In genomic region chr2:204673877-204674276, GRCh38 we compare ENCODE assay signal across 19 cellular contexts.
DNase-seq lines count a peak whose midpoint lies in the region; ATAC-seq and TF ChIP-seq lines count a peak whose summit lies in the region.
"Had no signal": no experiment of that assay in that cellular context is flagged by ENCODE, and none has a peak within 500 bp of the region (broad histone marks: within the 10 kb centered on the region; RNA-seq: fewer than 3 reads in every experiment).

No MANE protein-coding gene starts in this region.

- H3T11ph ChIP-seq in H9 (ENCODE audit: low read length): no peak overlapping the region

- H3K27me3 ChIP-seq in H9 (ENCODE audit: insufficient read depth, low read length) (no peaks in the 10 kb centered on the region), SK-N-SH (ENCODE audit: insufficient read depth) (no peaks in the 10 kb centered on the region), H7 (ENCODE audit: control insufficient read depth, insufficient read depth, low read length) (no peaks in the 10 kb centered on the region)
- H3K27me3 ChIP-seq: BLaER1 treated with 17β-estradiol and CSF1 and Interleukin-3, amounts not matched to agents 10 nM and 100 nM; gastroesophageal sphincter; pancreas had no signal

- H3K9me3 ChIP-seq in H9 (ENCODE audit: control insufficient read depth, low read depth, low read length) (no peaks in the 10 kb centered on the region), SK-N-SH (no peaks in the 10 kb centered on the region)
- H3K9me3 ChIP-seq: BLaER1 treated with 17β-estradiol and CSF1 and Interleukin-3, amounts not matched to agents 10 nM and 100 nM; gastroesophageal sphincter; pancreas had no signal

- DNase-seq in H9: no peak
- no peak for DNase-seq in SK-N-SH
- peak; percentile 56 for DNase-seq in fibroblast of pulmonary artery (ENCODE audit: low read depth)
- DNase-seq in stromal cell of bone marrow (ENCODE audit: low read depth): peak; percentile 13
- no peak for DNase-seq in AML-193 (lab: John Stamatoyannopoulos, UW)
- no peak for DNase-seq in H7
- DNase-seq: effector memory CD8-positive, alpha-beta T cell; NCI-H345; pancreas; stimulated activated CD4-positive, alpha-beta T cell treated with anti-CD3 and anti-CD28 coated beads, Interleukin-4, amount 100 ng/mL, for 24 hours; stimulated activated CD8-positive, alpha-beta memory T cell treated with anti-CD3 and anti-CD28 coated beads, Interleukin-4, amount 100 ng/mL, for 48 hours had no signal

- no peak overlapping the region for H4K91ac ChIP-seq in H9 (ENCODE audit: insufficient read length, low read depth, low read length)

- H3K14ac ChIP-seq in H9 (ENCODE audit: insufficient read depth, low read length): no peak overlapping the region

- no peak overlapping the region for H2BK5ac ChIP-seq in H9 (ENCODE audit: insufficient read length, low read length)

- H3K9me3 Mint-ChIP-seq in H9: no peaks in the 10 kb centered on the region
- H3K9me3 Mint-ChIP-seq: activated T-helper 17 cell treated with anti-CD3 and anti-CD28 coated beads, Interleukin-2, amount 50 U/mL, for 72 hours; central memory CD8-positive, alpha-beta T cell; T-helper 1 cell treated with Interleukin-12 subunit alpha and Interleukin-12 subunit beta and Interleukin-4 antibody, amounts not matched to agents 30 μg/mL and 1 μg/mL, for 36 hours had no signal

- H3K4me2 ChIP-seq in H9 (ENCODE audit: insufficient read depth, insufficient read length, low read length) (no peak overlapping the region), SK-N-SH (no peak overlapping the region)
- H3K4me2 ChIP-seq: BLaER1 treated with 17β-estradiol and CSF1 and Interleukin-3, amounts not matched to agents 10 nM and 100 nM had no signal

- no peak overlapping the region for H4K5ac ChIP-seq in H9 (ENCODE audit: insufficient read length, low read depth, low read length)

- H3K23me2 ChIP-seq in H9 (ENCODE audit: insufficient read length, low read depth, low read length, poor library complexity, severe bottlenecking): no peaks in the 10 kb centered on the region

- H3K79me1 ChIP-seq in H9 (ENCODE audit: insufficient read depth, low read depth, low read length, poor library complexity, severe bottlenecking): no peaks in the 10 kb centered on the region

- TF ChIP-seq CTCF in H9 (conservative IDR thresholded peaks at IDR 0.05): no peak
- no peak for TF ChIP-seq CTCF in SK-N-SH (IDR thresholded peaks at IDR 0.05)
- TF ChIP-seq CTCF in fibroblast of pulmonary artery (IDR thresholded peaks at IDR 0.05; ENCODE audit: low read length, missing control alignments): no peak

- no peak overlapping the region for H4K8ac ChIP-seq in H9 (replicated peaks; ENCODE audit: insufficient read length, low read depth, low read length)

- H3K4ac ChIP-seq in H9 (ENCODE audit: low read depth, low read length): no peak overlapping the region

- H3K18ac ChIP-seq in H9 (ENCODE audit: insufficient read length, low read depth, low read length): no peak overlapping the region

- H3K23ac ChIP-seq in H9 (ENCODE audit: insufficient read length, low read depth, low read length): no peak overlapping the region

- peaks cover 6% of the 10 kb centered on the region; the same call in 1 of the 2 replicates for H3K4me1 ChIP-seq in H9 (ENCODE audit: insufficient read depth, low read length)
- H3K4me1 ChIP-seq in SK-N-SH (ENCODE audit: control insufficient read depth in 1 of 2, insufficient read depth in 2 of 2, low read depth in 1 of 2, low read length in 1 of 2): peaks cover 0 to 2% of the 10 kb centered on the region in 2 experiments; a peak in 1 of 4 replicates
- H3K4me1 ChIP-seq: BLaER1 treated with 17β-estradiol and CSF1 and Interleukin-3, amounts not matched to agents 10 nM and 100 nM had no signal

- H3K36me3 Mint-ChIP-seq in H9 (ENCODE audit: insufficient read depth in 1 of 3, low read depth in 3 of 3): no peaks in the 10 kb centered on the region

- H3K4me3 Mint-ChIP-seq in H9: no peak overlapping the region
- H3K4me3 Mint-ChIP-seq: activated T-helper 17 cell treated with anti-CD3 and anti-CD28 coated beads, Interleukin-2, amount 50 U/mL, for 72 hours; central memory CD8-positive, alpha-beta T cell; effector memory CD8-positive, alpha-beta T cell; T-helper 1 cell treated with Interleukin-12 subunit alpha and Interleukin-12 subunit beta and Interleukin-4 antibody, amounts not matched to agents 30 μg/mL and 1 μg/mL, for 36 hours had no signal

- no peak for ATAC-seq in GM18517 (IDR thresholded peaks at IDR 0.05; ENCODE audit: unreplicated experiment)
- ATAC-seq: activated CD4-positive, CD25-positive, alpha-beta regulatory T cell treated with anti-CD3 and anti-CD28 coated beads, Interleukin-2, amount 50 U/mL, for 24 hours; activated T-helper 17 cell treated with anti-CD3 and anti-CD28 coated beads, Interleukin-2, amount 50 U/mL, for 72 hours; effector memory CD8-positive, alpha-beta T cell; gastroesophageal sphincter; pancreas had no signal

- CTCF ChIA-PET in SK-N-SH (lab: Yijun Ruan, JAX): interaction anchor here (0.6 to 1.3 kb wide), 4 partner anchors 10 to 262 kb away, joined by 3 to 6 read pairs (median 4); no protein-coding TSS in a partner anchor

- no peak overlapping the region for H3K9ac ChIP-seq in H9 (ENCODE audit: extremely low read depth, insufficient read length, low read length)
- no peak overlapping the region for H3K9ac ChIP-seq in SK-N-SH
- H3K9ac ChIP-seq: BLaER1 treated with 17β-estradiol and CSF1 and Interleukin-3, amounts not matched to agents 10 nM and 100 nM had no signal

- H3K27ac ChIP-seq in H9 (ENCODE audit: insufficient read length, low read depth, low read length) (no peak overlapping the region), SK-N-SH (ENCODE audit: low read depth in 2 of 2, low read length in 1 of 2) (no peak overlapping the region)
- H3K27ac ChIP-seq: BLaER1 treated with 17β-estradiol and CSF1 and Interleukin-3, amounts not matched to agents 10 nM and 100 nM; gastroesophageal sphincter; pancreas had no signal

- H3K79me2 ChIP-seq in H9 (ENCODE audit: insufficient read depth, low read length): no peaks in the 10 kb centered on the region
- no peaks in the 10 kb centered on the region for H3K79me2 ChIP-seq in SK-N-SH (ENCODE audit: insufficient read depth)

- no peaks in the 10 kb centered on the region for H3K27me3 Mint-ChIP-seq in H9 (ENCODE audit: low read depth)
- H3K27me3 Mint-ChIP-seq: activated T-helper 17 cell treated with anti-CD3 and anti-CD28 coated beads, Interleukin-2, amount 50 U/mL, for 72 hours; effector memory CD8-positive, alpha-beta T cell had no signal

- no peak overlapping the region for H2BK20ac ChIP-seq in H9 (ENCODE audit: low read depth, low read length, poor library complexity, severe bottlenecking)

- H3K36me3 ChIP-seq in SK-N-SH (replicated peaks in 1 of 2; ENCODE audit: control insufficient read depth in 1 of 2, insufficient read depth in 2 of 2, low read length in 1 of 2): no peaks in the 10 kb centered on the region
- no peaks in the 10 kb centered on the region for H3K36me3 ChIP-seq in H7 (replicated peaks; ENCODE audit: control insufficient read depth, insufficient read depth, low read length)
- H3K36me3 ChIP-seq: BLaER1 treated with 17β-estradiol and CSF1 and Interleukin-3, amounts not matched to agents 10 nM and 100 nM; gastroesophageal sphincter; pancreas had no signal

- H3K27ac Mint-ChIP-seq in H9: peak overlapping the region in 2 of 3 experiments; percentile 52 to 62; a peak in 3 of 7 replicates
- H3K27ac Mint-ChIP-seq: activated T-helper 17 cell treated with anti-CD3 and anti-CD28 coated beads, Interleukin-2, amount 50 U/mL, for 72 hours; effector memory CD8-positive, alpha-beta T cell; T-helper 1 cell treated with Interleukin-12 subunit alpha and Interleukin-12 subunit beta and Interleukin-4 antibody, amounts not matched to agents 30 μg/mL and 1 μg/mL, for 36 hours had no signal

- POLR2A ChIA-PET in SK-N-SH (lab: Yijun Ruan, JAX): no interaction called here

- peaks cover 20 to 21% of the 10 kb centered on the region in 2 experiments for H3K4me1 Mint-ChIP-seq in H9
- H3K4me1 Mint-ChIP-seq: activated T-helper 17 cell treated with anti-CD3 and anti-CD28 coated beads, Interleukin-2, amount 50 U/mL, for 72 hours; central memory CD8-positive, alpha-beta T cell had no signal

- no peak overlapping the region for H2AK5ac ChIP-seq in H9 (ENCODE audit: insufficient read length, low read length)

- H2AFZ ChIP-seq in H9 (ENCODE audit: low read length) (no peak overlapping the region), SK-N-SH (ENCODE audit: low read depth) (peak overlapping the region; percentile 3; the same call in 1 of the 2 replicates)

- no peak for TF ChIP-seq RAD21 in SK-N-SH (IDR thresholded peaks at IDR 0.05; ENCODE audit: low read length)

- no peaks in the 10 kb centered on the region for H3F3A ChIP-seq in SK-N-SH (replicated peaks; ENCODE audit: insufficient read depth)

- H2BK120ac ChIP-seq in H9 (ENCODE audit: low read depth, low read length, poor library complexity, severe bottlenecking): no peak overlapping the region

- H4K20me1 ChIP-seq in H9 (ENCODE audit: control insufficient read depth, insufficient read depth, insufficient read length) (no peaks in the 10 kb centered on the region), SK-N-SH (ENCODE audit: insufficient read depth) (no peaks in the 10 kb centered on the region)
- H4K20me1 ChIP-seq: BLaER1 treated with 17β-estradiol and CSF1 and Interleukin-3, amounts not matched to agents 10 nM and 100 nM had no signal

- H2BK15ac ChIP-seq in H9 (ENCODE audit: low read depth, low read length): no peak overlapping the region

- H3K9me2 ChIP-seq in SK-N-SH: no peaks in the 10 kb centered on the region

- no peak overlapping the region for H2BK12ac ChIP-seq in H9 (ENCODE audit: insufficient read length, low read depth, low read length)

- no CpG with 5 or more reads among the region's 3 CpGs for WGBS in H9 (ENCODE audit: extremely low coverage, insufficient read length, low lambda C conversion rate)
- 63% methylated on average over 3 of the region's 3 CpGs for WGBS in SK-N-SH (ENCODE audit: low lambda C conversion rate)

- no peak for TF ChIP-seq EP300 in SK-N-SH (IDR thresholded peaks at IDR 0.05; ENCODE audit: borderline replicate concordance in 1 of 2, low read depth in 1 of 2, low read length in 1 of 2)

- no peak overlapping the region for H3K56ac ChIP-seq in H9 (ENCODE audit: insufficient read length, low read depth, low read length)

- no peak overlapping the region for H3K4me3 ChIP-seq in SK-N-SH (ENCODE audit: low read depth in 2 of 2, low read length in 1 of 2)
- no peak overlapping the region for H3K4me3 ChIP-seq in fibroblast of pulmonary artery (replicated peaks; ENCODE audit: low read depth, low read length)
- H3K4me3 ChIP-seq in H7 (ENCODE audit: insufficient read depth, low read depth, low read length): no peak overlapping the region
- H3K4me3 ChIP-seq: BLaER1 treated with 17β-estradiol and CSF1 and Interleukin-3, amounts not matched to agents 10 nM and 100 nM; gastroesophageal sphincter; pancreas; skin epidermis had no signal

TF ChIP-seq in SK-N-SH, 30 proteins besides CTCF, POLR2A, EP300 and RAD21 (continues in another document):
- TF ChIP-seq FOXM1 (IDR thresholded peaks at IDR 0.05; ENCODE audit: low read depth) (no peak), JUND (IDR thresholded peaks at IDR 0.05) (peak; percentile 33; the same call in 1 of the 2 replicates), TCF12 (IDR thresholded peaks at IDR 0.05) (peak; percentile 45; the same call in 1 of the 2 replicates), MEF2A (IDR thresholded peaks at IDR 0.05; ENCODE audit: borderline replicate concordance, low read depth) (no peak)

Comparison
In these comparisons a context has a peak if more than half of its experiments do, and no peak if none do; other contexts are left out.
1. DNase-seq: peak in fibroblast of pulmonary artery (single experiment) and stromal cell of bone marrow (single experiment); none in H9 (single experiment), SK-N-SH (single experiment), AML-193 (0 of 2) and H7 (single experiment).